1 cellular context compared by ENCODE assay signal in genomic region chr16:2981177-2981898, GRCh38.
TF ChIP-seq lines count a peak whose summit lies in the region.

No MANE protein-coding gene starts in this region.

TF ChIP-seq in K562, 482 proteins besides CTCF, POLR2A, EP300 and RAD21 (continued from another document and continues in another):
- TF ChIP-seq UBTF (IDR thresholded peaks at IDR 0.05; ENCODE audit: borderline replicate concordance in 1 of 2, low read depth in 2 of 2, low read length in 2 of 2) (0 out of 4 replicates have a peak, but pooled peaks of 1 of the 2 experiments have one; percentile 41), ARID3B (CRISPR knock-in tag; IDR thresholded peaks at IDR 0.05; ENCODE audit: borderline replicate concordance) (no peak), ELF1 (tag; IDR thresholded peaks at IDR 0.05) (peak; percentile 71), U2AF2 (optimal IDR thresholded peaks at IDR 0.05; ENCODE audit: low read depth, low read length) (no peak), NR2F6 (CRISPR knock-in tag; IDR thresholded peaks at IDR 0.05) (no peak), MYNN (IDR thresholded peaks at IDR 0.05) (no peak), MYNN (CRISPR knock-in tag; IDR thresholded peaks at IDR 0.05) (no peak), CHCHD3 (CRISPR knock-in tag; IDR thresholded peaks at IDR 0.05) (no peak), TGIF2 (CRISPR knock-in tag; IDR thresholded peaks at IDR 0.05) (no peak), BMI1 (IDR thresholded peaks at IDR 0.05; ENCODE audit: low read length) (no peak), ZNF609 (CRISPR knock-in tag; IDR thresholded peaks at IDR 0.05; ENCODE audit: borderline replicate concordance) (no peak), ATF3 (IDR thresholded peaks at IDR 0.05) (no peak), ATF3 (CRISPR knock-in tag; conservative IDR thresholded peaks at IDR 0.05) (no peak), AFF1 (IDR thresholded peaks at IDR 0.05; ENCODE audit: low read depth in 1 of 2, partially characterized antibody in 2 of 2) (peak; percentile 50 to 60), ATF6 (CRISPR knock-in tag; IDR thresholded peaks at IDR 0.05) (no peak), MEF2A (IDR thresholded peaks at IDR 0.05; ENCODE audit: control insufficient read depth, low read depth, low read length) (no peak), ZNF444 (CRISPR knock-in tag; IDR thresholded peaks at IDR 0.05) (peak; percentile 55; the same call in 1 of the 2 replicates), NR2C1 (IDR thresholded peaks at IDR 0.05) (peak; percentile 86), NR2C1 (tag; IDR thresholded peaks at IDR 0.05) (peak; percentile 89), ZNF592 (IDR thresholded peaks at IDR 0.05) (peak; percentile 68), BRD4 (IDR thresholded peaks at IDR 0.05) (no peak; the same call in 1 of the 2 replicates), MTA2 (IDR thresholded peaks at IDR 0.05; ENCODE audit: low read depth) (no peak), KAT2B (IDR thresholded peaks at IDR 0.05; ENCODE audit: low read depth, low read length) (no peak), RCOR1 (IDR thresholded peaks at IDR 0.05; ENCODE audit: borderline replicate concordance in 1 of 2, low read depth in 2 of 2, low read length in 2 of 2) (no peak), AFF4 (CRISPR knock-in tag; IDR thresholded peaks at IDR 0.05) (no peak; the same call in none of the 2 replicates), KDM5B (IDR thresholded peaks at IDR 0.05; ENCODE audit: insufficient replicate concordance, low read depth, low read length) (peak; percentile 82), STAT5A (IDR thresholded peaks at IDR 0.05; ENCODE audit: borderline replicate concordance, low read length) (no peak), ZNF717 (CRISPR knock-in tag; IDR thresholded peaks at IDR 0.05) (no peak), NFATC3 (IDR thresholded peaks at IDR 0.05) (no peak), ZC3H4 (CRISPR knock-in tag; IDR thresholded peaks at IDR 0.05; ENCODE audit: borderline replicate concordance) (no peak), ZNF696 (CRISPR knock-in tag; conservative IDR thresholded peaks at IDR 0.05) (no peak)
